15 cellular contexts compared by ENCODE assay signal in genomic region chr1:174075245-174075692, GRCh38.
"Had no signal": no experiment of that assay in that cellular context is flagged by ENCODE, and none has a peak within 500 bp of the region (broad histone marks: within the 10 kb centered on the region; RNA-seq: fewer than 3 reads in every experiment).

No MANE protein-coding gene starts in this region.

- H3K4me1 Mint-ChIP-seq: natural killer cell had no signal

- FAIRE-seq: urothelium cell line had no signal

- DNase-seq: activated CD4-positive, alpha-beta T cell treated with anti-CD3 and anti-CD28 coated beads for 48 hours; activated CD8-positive, alpha-beta T cell treated with anti-CD3 and anti-CD28 coated beads, Interleukin-2, amount 10 ng/mL, durations not matched to agents 7 days and 5 days; activated naive CD4-positive, alpha-beta T cell treated with Interleukin-2 at 50 U/mL for 16 hours; body of pancreas; cerebellar nuclear complex; natural killer cell; nucleus accumbens; right cardiac atrium; thyroid gland had no signal

- H3K36me3 Mint-ChIP-seq: natural killer cell, WTC11 had no signal

- H3K4me1 ChIP-seq: body of pancreas had no signal

- H3K4me3 Mint-ChIP-seq: activated CD8-positive, alpha-beta T cell treated with anti-CD3 and anti-CD28 coated beads, Interleukin-2, amount 10 ng/mL, durations not matched to agents 7 days and 5 days; activated T-helper 1 cell treated with anti-CD3 and anti-CD28 coated beads, Interleukin-12 subunit alpha, Interleukin-12 subunit beta, Interleukin-2, Interleukin-4 antibody, amounts not matched to agents 30 ng/mL and 10 ng/mL and 1 ng/mL, durations not matched to agents 14 hours and 24 hours and 36 hours; natural killer cell; WTC11 had no signal

- H3K9me3 Mint-ChIP-seq: activated T-helper 1 cell treated with anti-CD3 and anti-CD28 coated beads, Interleukin-12 subunit alpha, Interleukin-12 subunit beta, Interleukin-2, Interleukin-4 antibody, amounts not matched to agents 30 ng/mL and 10 ng/mL and 1 ng/mL, durations not matched to agents 14 hours and 24 hours and 36 hours; natural killer cell; WTC11 had no signal

- ATAC-seq: activated CD8-positive, alpha-beta T cell treated with anti-CD3 and anti-CD28 coated beads, Interleukin-2, amount 10 ng/mL, durations not matched to agents 7 days and 5 days; body of pancreas; natural killer cell; right cardiac atrium; WTC11 had no signal

- H3K36me3 ChIP-seq: thyroid gland had no signal

- H3K4me2 ChIP-seq: smooth muscle cell had no signal

- H3K4me3 ChIP-seq: body of pancreas, lung, smooth muscle cell, thyroid gland had no signal

- H3K27ac Mint-ChIP-seq: activated CD8-positive, alpha-beta T cell treated with anti-CD3 and anti-CD28 coated beads, Interleukin-2, amount 10 ng/mL, durations not matched to agents 7 days and 5 days; activated T-helper 1 cell treated with anti-CD3 and anti-CD28 coated beads, Interleukin-12 subunit alpha, Interleukin-12 subunit beta, Interleukin-2, Interleukin-4 antibody, amounts not matched to agents 30 ng/mL and 10 ng/mL and 1 ng/mL, durations not matched to agents 14 hours and 24 hours and 36 hours; natural killer cell; progenitor cell of endocrine pancreas had no signal

- H3K27me3 ChIP-seq: body of pancreas, thyroid gland had no signal

- H3K27ac ChIP-seq: body of pancreas, thyroid gland had no signal

- H3K27me3 Mint-ChIP-seq: progenitor cell of endocrine pancreas had no signal

- H3K9me3 ChIP-seq: body of pancreas, thyroid gland had no signal
